24 cellular contexts compared by ENCODE assay signal in genomic region chr7:4030346-4030745, GRCh38.
A peak's percentile ranks its signal among the peaks of the same experiment; 100 is the strongest.
DNase-seq lines count a peak whose midpoint lies in the region; ATAC-seq, FAIRE-seq and TF ChIP-seq lines count a peak whose summit lies in the region.
"Had no signal": no experiment of that assay in that cellular context is flagged by ENCODE, and none has a peak within 500 bp of the region (broad histone marks: within the 10 kb centered on the region; RNA-seq: fewer than 3 reads in every experiment).

No MANE protein-coding gene starts in this region.

- no peaks in the 10 kb centered on the region for H3K36me3 Mint-ChIP-seq in endodermal cell (ENCODE audit: low read depth)
- H3K36me3 Mint-ChIP-seq in naive thymus-derived CD8-positive, alpha-beta T cell, result no peaks in the 10 kb centered on the region
- H3K36me3 Mint-ChIP-seq: CD8-positive, alpha-beta T cell had no signal

- no peak overlapping the region for H3K9ac ChIP-seq in endodermal cell (ENCODE audit: extremely low read depth, low read length, poor library complexity, severe bottlenecking)
- H3K9ac ChIP-seq: BLaER1 treated with 17β-estradiol and CSF1 and Interleukin-3, amounts not matched to agents 10 nM and 100 nM had no signal

- no peak for TF ChIP-seq CTCF in endodermal cell (conservative IDR thresholded peaks at IDR 0.05)
- TF ChIP-seq CTCF in pancreas (IDR thresholded peaks at IDR 0.05), result no peak
- TF ChIP-seq CTCF in body of pancreas (IDR thresholded peaks at IDR 0.05), result no peak

- H3K9me3 Mint-ChIP-seq in endodermal cell, result no peaks in the 10 kb centered on the region
- no peaks in the 10 kb centered on the region for H3K9me3 Mint-ChIP-seq in naive thymus-derived CD8-positive, alpha-beta T cell
- H3K9me3 Mint-ChIP-seq: CD4-positive, alpha-beta T cell; CD8-positive, alpha-beta T cell had no signal

- intact Hi-C loops in pancreas (cut with DNase I) (no loop called here), body of pancreas (cut with DNase I) (no loop called here)

- H3K36me3 ChIP-seq in endodermal cell (ENCODE audit: control insufficient read depth, insufficient read depth, low read length) (no peaks in the 10 kb centered on the region), pancreas (no peaks in the 10 kb centered on the region), body of pancreas (replicated peaks in 1 of 2; ENCODE audit: insufficient read depth in 1 of 2, low read depth in 2 of 2) (no peaks in the 10 kb centered on the region)
- H3K36me3 ChIP-seq: BLaER1 treated with 17β-estradiol and CSF1 and Interleukin-3, amounts not matched to agents 10 nM and 100 nM had no signal

- ATAC-seq in left lobe of liver, result no peak
- ATAC-seq in pancreas, result no peak
- no peak for ATAC-seq in naive thymus-derived CD8-positive, alpha-beta T cell
- ATAC-seq in body of pancreas, result no peak
- ATAC-seq: A549; CD8-positive, alpha-beta T cell had no signal

- H3K27ac ChIP-seq in endodermal cell (ENCODE audit: low read depth, low read length) (no peak overlapping the region), pancreas (no peak overlapping the region), body of pancreas (no peak overlapping the region)
- H3K27ac ChIP-seq: 22Rv1; A549; BLaER1 treated with 17β-estradiol and CSF1 and Interleukin-3, amounts not matched to agents 10 nM and 100 nM; C4-2B had no signal

- H3K27me3 ChIP-seq in endodermal cell (ENCODE audit: control insufficient read depth, insufficient read depth, low read length, poor library complexity, severe bottlenecking), result no peaks in the 10 kb centered on the region
- H3K27me3 ChIP-seq in pancreas, result no peaks in the 10 kb centered on the region
- no peaks in the 10 kb centered on the region for H3K27me3 ChIP-seq in body of pancreas
- H3K27me3 ChIP-seq: BLaER1 treated with 17β-estradiol and CSF1 and Interleukin-3, amounts not matched to agents 10 nM and 100 nM had no signal

- WGBS in endodermal cell (ENCODE audit: insufficient coverage in 1 of 2, insufficient read length in 1 of 2), 2 experiments, result 95% methylated on average over 9 to 11 of the region's 11 CpGs
- WGBS in pancreas, 2 donors, result 96 to 98% methylated on average over 11 of the region's 11 CpGs
- WGBS in body of pancreas, 2 donors, result 90 to 97% methylated on average over 11 of the region's 11 CpGs

- H3K4me3 Mint-ChIP-seq in endodermal cell, result no peak overlapping the region
- H3K4me3 Mint-ChIP-seq in naive thymus-derived CD8-positive, alpha-beta T cell, result no peak overlapping the region
- H3K4me3 Mint-ChIP-seq: B cell; CD4-positive, alpha-beta T cell; CD8-positive, alpha-beta T cell had no signal

- TF ChIP-seq POLR2A in body of pancreas (IDR thresholded peaks at IDR 0.05), result no peak

- no peaks in the 10 kb centered on the region for H3K9me3 ChIP-seq in endodermal cell (ENCODE audit: control insufficient read depth, low read length)
- H3K9me3 ChIP-seq in pancreas, result no peaks in the 10 kb centered on the region
- H3K9me3 ChIP-seq in body of pancreas, result no peaks in the 10 kb centered on the region
- H3K9me3 ChIP-seq: A549; BLaER1 treated with 17β-estradiol and CSF1 and Interleukin-3, amounts not matched to agents 10 nM and 100 nM; Caco-2 had no signal

- H3K27ac Mint-ChIP-seq in endodermal cell, result no peak overlapping the region
- no peak overlapping the region for H3K27ac Mint-ChIP-seq in naive thymus-derived CD8-positive, alpha-beta T cell
- H3K27ac Mint-ChIP-seq: B cell; CD4-positive, alpha-beta T cell; CD8-positive, alpha-beta T cell had no signal

- H3K27me3 Mint-ChIP-seq in endodermal cell (ENCODE audit: insufficient read depth), result no peaks in the 10 kb centered on the region
- H3K27me3 Mint-ChIP-seq in naive thymus-derived CD8-positive, alpha-beta T cell, result peaks cover 3 to 18% (median 7%) of the 10 kb centered on the region in 5 donors
- H3K27me3 Mint-ChIP-seq: B cell had no signal

- H3K4me1 Mint-ChIP-seq in endodermal cell, result peaks cover 1% of the 10 kb centered on the region
- no peaks in the 10 kb centered on the region for H3K4me1 Mint-ChIP-seq in naive thymus-derived CD8-positive, alpha-beta T cell
- H3K4me1 Mint-ChIP-seq: B cell had no signal

- POLR2A ChIA-PET in naive thymus-derived CD8-positive, alpha-beta T cell (lab: Charles Lee), result no interaction called here

- H3K4me3 ChIP-seq in endodermal cell (ENCODE audit: low read length), result no peak overlapping the region
- H3K4me3 ChIP-seq in pancreas, result no peak overlapping the region
- no peak overlapping the region for H3K4me3 ChIP-seq in body of pancreas
- H3K4me3 ChIP-seq: A549; BLaER1 treated with 17β-estradiol and CSF1 and Interleukin-3, amounts not matched to agents 10 nM and 100 nM had no signal

- H3K4me1 ChIP-seq in endodermal cell (ENCODE audit: control insufficient read depth, insufficient read depth, low read length) (no peaks in the 10 kb centered on the region), pancreas (no peaks in the 10 kb centered on the region), body of pancreas (no peaks in the 10 kb centered on the region)
- H3K4me1 ChIP-seq: A549; BLaER1 treated with 17β-estradiol and CSF1 and Interleukin-3, amounts not matched to agents 10 nM and 100 nM; Caco-2 had no signal

- DNase-seq in ecto neural progenitor cell (ENCODE audit: low spot score) (peak; percentile 15), endodermal cell (peak; percentile 5), left lobe of liver (ENCODE audit: low spot score) (peak; percentile 24), urothelium cell line (ENCODE audit: low spot score) (no peak), pancreas (no peak), body of pancreas (no peak)
- no peak for DNase-seq in stimulated activated CD4-positive, alpha-beta T cell treated with anti-CD3 and anti-CD28 coated beads, Interleukin-2, amount 100 ng/mL, for 24 hours
- no peak for DNase-seq in naive thymus-derived CD8-positive, alpha-beta T cell
- DNase-seq: AML-193; Caco-2; Calu3; CD4-positive, alpha-beta T cell; CD8-positive, alpha-beta T cell; DMS79 treated with DMSO at 0.1 percent for 48 hours; GF-D8 had no signal

- FAIRE-seq in urothelium cell line (lab: Jason Lieb, UNC) (peak; percentile 96), pancreas (lab: Jason Lieb, UNC) (no peak)
- FAIRE-seq: A549, D721Med, G401.6, GM12891, GM19239 had no signal

Comparison
In these comparisons a context has a peak if more than half of its experiments do, and no peak if none do; other contexts are left out.
1. DNase-seq: peak in ecto neural progenitor cell (single experiment), endodermal cell (single experiment) and left lobe of liver (single experiment); none in urothelium cell line (single experiment), pancreas (0 of 6), stimulated activated CD4-positive, alpha-beta T cell treated with anti-CD3 and anti-CD28 coated beads, Interleukin-2, amount 100 ng/mL, for 24 hours (0 of 2), naive thymus-derived CD8-positive, alpha-beta T cell (0 of 10) and body of pancreas (0 of 4).